In the genomic region with DNA sequence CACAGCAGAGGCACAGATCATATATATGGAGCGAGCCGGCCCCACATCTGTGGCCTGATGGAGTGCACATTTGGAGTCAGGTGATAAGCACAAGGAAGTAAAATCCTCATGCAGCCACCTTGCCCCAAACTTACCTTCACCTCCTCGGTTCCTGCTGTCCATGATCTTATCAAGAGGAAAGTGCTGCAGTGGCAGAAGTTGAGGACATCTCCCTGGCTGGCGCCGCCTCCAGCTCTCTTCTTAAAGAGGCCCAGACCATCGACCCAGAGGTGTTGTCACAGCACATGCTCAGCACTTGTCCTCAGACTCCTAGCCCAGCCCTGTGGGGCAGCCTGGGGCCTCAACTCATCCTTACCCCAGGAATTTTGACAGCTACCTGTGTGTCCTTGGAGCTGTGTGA, we compare ENCODE assay signal across 17 cellular contexts.
DNase-seq lines count a peak whose midpoint lies in the region; ATAC-seq lines count a peak whose summit lies in the region.
"Had no signal": no experiment of that assay in that cellular context is flagged by ENCODE, and none has a peak within 500 bp of the region (broad histone marks: within the 10 kb centered on the region; RNA-seq: fewer than 3 reads in every experiment).

No MANE protein-coding gene starts in this region.

- H3K9me3 Mint-ChIP-seq in stimulated activated naive CD8-positive, alpha-beta T cell treated with anti-CD3 and anti-CD28 coated beads, Interleukin-15, amount 100 ng/mL, for 72 hours, result no peaks in the 10 kb centered on the region
- H3K9me3 Mint-ChIP-seq in activated naive CD8-positive, alpha-beta T cell treated with anti-CD3 and anti-CD28 coated beads for 36 hours, result no peaks in the 10 kb centered on the region
- H3K9me3 Mint-ChIP-seq in naive B cell, result no peaks in the 10 kb centered on the region
- H3K9me3 Mint-ChIP-seq: activated naive CD4-positive, alpha-beta T cell treated with anti-CD3 and anti-CD28 coated beads, Interleukin-2, amount 50 U/mL, for 24 hours; CD4-positive, alpha-beta memory T cell had no signal

- DNase-seq in stimulated activated naive CD8-positive, alpha-beta T cell treated with anti-CD3 and anti-CD28 coated beads, Interleukin-15, Interleukin-2, amounts not matched to agents 100 U/mL and 50 U/mL, for 24 hours, result no peak
- no peak for DNase-seq in stimulated activated naive CD8-positive, alpha-beta T cell treated with anti-CD3 and anti-CD28 coated beads, Interleukin-15, amount 100 ng/mL, for 72 hours
- DNase-seq in activated naive CD8-positive, alpha-beta T cell treated with anti-CD3 and anti-CD28 coated beads for 36 hours, result no peak
- DNase-seq in naive B cell (no peak), UCSD-AML1 (lab: John Stamatoyannopoulos, UW; ENCODE audit: unreplicated experiment) (no peak), ureter (ENCODE audit: low spot score) (no peak)
- DNase-seq: activated CD4-positive, alpha-beta T cell treated with anti-CD3 and anti-CD28 coated beads, Interleukin-2, amount 50 U/mL, for 48 hours; body of pancreas; CD4-positive, alpha-beta memory T cell; cortex of kidney; GOT3; head of caudate nucleus; NCI-H526; stimulated activated CD4-positive, alpha-beta T cell treated with anti-CD3 and anti-CD28 coated beads, Interleukin-1b, Interleukin-23, amount 100 ng/mL, for 48 hours had no signal

- H3K27me3 Mint-ChIP-seq in stimulated activated naive CD8-positive, alpha-beta T cell treated with anti-CD3 and anti-CD28 coated beads, Interleukin-15, amount 100 ng/mL, for 72 hours, result no peaks in the 10 kb centered on the region
- no peaks in the 10 kb centered on the region for H3K27me3 Mint-ChIP-seq in activated naive CD8-positive, alpha-beta T cell treated with anti-CD3 and anti-CD28 coated beads for 36 hours
- no peaks in the 10 kb centered on the region for H3K27me3 Mint-ChIP-seq in naive B cell
- H3K27me3 Mint-ChIP-seq: activated naive CD4-positive, alpha-beta T cell treated with anti-CD3 and anti-CD28 coated beads, Interleukin-2, amount 50 U/mL, for 24 hours; CD4-positive, alpha-beta memory T cell had no signal

- H3K36me3 Mint-ChIP-seq in activated naive CD8-positive, alpha-beta T cell treated with anti-CD3 and anti-CD28 coated beads for 36 hours, result peaks cover 4% of the 10 kb centered on the region
- no peaks in the 10 kb centered on the region for H3K36me3 Mint-ChIP-seq in naive B cell
- H3K36me3 Mint-ChIP-seq: activated naive CD4-positive, alpha-beta T cell treated with anti-CD3 and anti-CD28 coated beads, Interleukin-2, amount 50 U/mL, for 24 hours had no signal

- peak; percentile 32 for ATAC-seq in stimulated activated naive CD8-positive, alpha-beta T cell treated with anti-CD3 and anti-CD28 coated beads, Interleukin-15, Interleukin-2, amounts not matched to agents 100 U/mL and 50 U/mL, for 24 hours
- ATAC-seq in stimulated activated naive CD8-positive, alpha-beta T cell treated with anti-CD3 and anti-CD28 coated beads, Interleukin-15, amount 100 ng/mL, for 72 hours, result no peak
- ATAC-seq in naive B cell (ENCODE audit: low read depth in 2 of 2) (peak in 1 of 2 donors; percentile 36), HG02970 (IDR thresholded peaks at IDR 0.05; ENCODE audit: low FRiP score, unreplicated experiment) (no peak), HG03442 (IDR thresholded peaks at IDR 0.05; ENCODE audit: unreplicated experiment) (no peak)
- ATAC-seq: body of pancreas had no signal

- H3K4me1 Mint-ChIP-seq in stimulated activated naive CD8-positive, alpha-beta T cell treated with anti-CD3 and anti-CD28 coated beads, Interleukin-15, amount 100 ng/mL, for 72 hours, result peaks cover 74% of the 10 kb centered on the region
- peaks cover 46% of the 10 kb centered on the region for H3K4me1 Mint-ChIP-seq in activated naive CD8-positive, alpha-beta T cell treated with anti-CD3 and anti-CD28 coated beads for 36 hours
- peaks cover 29 to 53% (median 46%) of the 10 kb centered on the region in 3 donors for H3K4me1 Mint-ChIP-seq in naive B cell

- peak overlapping the region in 1 of 2 donors; percentile 63 for H3K27ac Mint-ChIP-seq in stimulated activated naive CD8-positive, alpha-beta T cell treated with anti-CD3 and anti-CD28 coated beads, Interleukin-15, amount 100 ng/mL, for 72 hours
- H3K27ac Mint-ChIP-seq in activated naive CD8-positive, alpha-beta T cell treated with anti-CD3 and anti-CD28 coated beads for 36 hours, result peak overlapping the region; percentile 55
- H3K27ac Mint-ChIP-seq in naive B cell, result peak overlapping the region; percentile 17 to 91 (median 77)

- no peak overlapping the region for H3K4me3 Mint-ChIP-seq in stimulated activated naive CD8-positive, alpha-beta T cell treated with anti-CD3 and anti-CD28 coated beads, Interleukin-15, amount 100 ng/mL, for 72 hours
- H3K4me3 Mint-ChIP-seq in activated naive CD8-positive, alpha-beta T cell treated with anti-CD3 and anti-CD28 coated beads for 36 hours, result no peak overlapping the region
- peak overlapping the region in 3 of 8 donors; percentile 28 to 67 (median 39) for H3K4me3 Mint-ChIP-seq in naive B cell
- H3K4me3 Mint-ChIP-seq: activated naive CD4-positive, alpha-beta T cell treated with anti-CD3 and anti-CD28 coated beads, Interleukin-2, amount 50 U/mL, for 24 hours; CD4-positive, alpha-beta memory T cell had no signal
